In the genomic region with DNA sequence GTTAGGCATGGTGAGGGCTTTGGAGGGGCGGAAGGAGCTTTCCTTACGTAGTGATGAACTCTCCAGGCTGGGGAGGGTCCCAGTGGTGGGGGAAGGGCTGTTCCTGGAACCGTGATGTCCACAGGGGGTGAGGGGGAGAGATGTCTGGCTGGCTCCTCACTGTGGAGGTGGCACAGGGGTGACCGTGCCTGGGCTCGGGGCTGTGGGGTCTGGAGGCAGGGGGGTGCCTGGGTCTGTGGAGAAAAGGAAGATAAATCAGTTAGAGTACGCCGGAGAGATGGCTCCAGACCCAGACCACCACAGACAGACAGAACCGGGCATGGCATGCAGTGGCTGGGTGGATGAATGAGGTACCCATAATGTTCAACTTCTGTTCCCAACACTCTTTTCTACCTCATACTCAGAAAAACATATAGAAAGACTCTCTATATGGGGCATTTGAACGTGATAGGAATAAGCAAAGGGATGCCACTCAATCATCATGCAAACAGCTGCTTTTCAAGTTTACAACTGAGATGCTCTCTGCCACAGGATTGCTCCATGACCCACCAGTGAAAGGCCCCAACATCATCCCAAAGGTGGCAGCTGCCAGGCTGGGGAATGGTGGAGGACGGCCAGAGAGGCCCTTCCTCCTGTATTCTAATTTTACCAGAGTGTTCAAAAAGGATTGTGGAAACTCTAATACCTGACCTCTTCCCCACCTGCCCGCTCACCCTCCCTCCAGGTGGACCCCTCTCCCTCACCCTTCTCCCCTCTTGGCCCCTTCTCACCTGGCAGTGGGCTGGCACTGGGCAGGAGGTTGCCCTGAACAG, we compare ENCODE assay signal across 13 cellular contexts. TPM values are rescaled to one million over a fixed set of nuclear protein-coding genes. Genes with fewer than 3 reads are reported as not detected.
DNase-seq lines count a peak whose midpoint lies in the region; ATAC-seq and TF ChIP-seq lines count a peak whose summit lies in the region.
"Had no signal": no experiment of that assay in that cellular context is flagged by ENCODE, and none has a peak within 500 bp of the region (broad histone marks: within the 10 kb centered on the region; RNA-seq: fewer than 3 reads in every experiment).

No MANE protein-coding gene starts in this region.

- no peak overlapping the region for H3K27ac ChIP-seq in CD4-positive, alpha-beta T cell (ENCODE audit: low read depth, low read length)
- H3K27ac ChIP-seq: parathyroid adenoma had no signal

- peak overlapping the region; percentile 71 for H3K27ac Mint-ChIP-seq in CD4-positive, alpha-beta T cell
- H3K27ac Mint-ChIP-seq in HFFc6 (peak overlapping the region; percentile 96), nephron progenitor cell (peak overlapping the region; percentile 89)

- no peak for TF ChIP-seq CTCF in CD4-positive, alpha-beta T cell (IDR thresholded peaks at IDR 0.05)
- TF ChIP-seq CTCF in HFFc6 (IDR thresholded peaks at IDR 0.05) (no peak), nephron progenitor cell (IDR thresholded peaks at IDR 0.05) (no peak)

- H3K4me1 Mint-ChIP-seq in CD4-positive, alpha-beta T cell (ENCODE audit: low read depth): peaks cover 27% of the 10 kb centered on the region
- peaks cover 32% of the 10 kb centered on the region for H3K4me1 Mint-ChIP-seq in HFFc6 (ENCODE audit: low read depth)
- H3K4me1 Mint-ChIP-seq in nephron progenitor cell: peaks cover 45% of the 10 kb centered on the region

- ATAC-seq in CD4-positive, alpha-beta T cell (ENCODE audit: poor library complexity): no peak
- no peak for ATAC-seq in GM18868 (IDR thresholded peaks at IDR 0.05; ENCODE audit: unreplicated experiment)

- no peaks in the 10 kb centered on the region for H3K27me3 Mint-ChIP-seq in CD4-positive, alpha-beta T cell
- peaks cover 42% of the 10 kb centered on the region for H3K27me3 Mint-ChIP-seq in HFFc6 (ENCODE audit: insufficient read depth)
- peaks cover 3% of the 10 kb centered on the region for H3K27me3 Mint-ChIP-seq in nephron progenitor cell (ENCODE audit: low read depth, poor library complexity)

- POLR2A ChIA-PET in CD4-positive, alpha-beta T cell (lab: Charles Lee): interaction anchor here (0.6 to 6.7 kb wide), 11 partner anchors 12 to 472 kb away, joined by 3 to 89 read pairs (median 5); partner anchors contain the start of genes ESYT1, MYL6B, RNF41 and SMARCC2

- peak overlapping the region; percentile 20 for H3K4me3 Mint-ChIP-seq in CD4-positive, alpha-beta T cell
- H3K4me3 Mint-ChIP-seq in HFFc6 (peak overlapping the region; percentile 55), nephron progenitor cell (no peak overlapping the region)

- H3K27me3 ChIP-seq in CD4-positive, alpha-beta T cell (ENCODE audit: control insufficient read depth, insufficient read depth, low read length): no peaks in the 10 kb centered on the region

- H3K36me3 Mint-ChIP-seq in CD4-positive, alpha-beta T cell (ENCODE audit: low read depth): peaks cover 86% of the 10 kb centered on the region
- H3K36me3 Mint-ChIP-seq in HFFc6 (ENCODE audit: low read depth) (peaks cover 53% of the 10 kb centered on the region), nephron progenitor cell (ENCODE audit: low read depth) (peaks cover 72% of the 10 kb centered on the region)

- intact Hi-C loops in CD4-positive, alpha-beta T cell (cut with DNase I, micrococcal nuclease): no loop called here

- no peaks in the 10 kb centered on the region for H3K9me3 ChIP-seq in CD4-positive, alpha-beta T cell (ENCODE audit: control insufficient read depth, low read length)
- H3K9me3 ChIP-seq: thoracic aorta had no signal

- CTCF ChIA-PET in CD4-positive, alpha-beta T cell (lab: Charles Lee): interaction anchor here (0.8 to 5.3 kb wide), 3 partner anchors 12 to 38 kb away, joined by 3 to 42 read pairs (median 7); partner anchors contain the start of genes MYL6B and SMARCC2

- no peaks in the 10 kb centered on the region for H3K9me3 Mint-ChIP-seq in CD4-positive, alpha-beta T cell
- H3K9me3 Mint-ChIP-seq in HFFc6 (peaks cover 5% of the 10 kb centered on the region; the same call in 1 of the 2 replicates), nephron progenitor cell (no peaks in the 10 kb centered on the region)

- DNase-seq in CD4-positive, alpha-beta T cell: no peak
- no peak for DNase-seq in HFFc6
- peak; percentile 24 for DNase-seq in astrocyte of the hippocampus (ENCODE audit: low read depth, low spot score)
- DNase-seq in nephron progenitor cell: no peak
- DNase-seq in HUDEP-2 (lab: John Stamatoyannopoulos, UW; ENCODE audit: unreplicated experiment in 76 of 76): no peak
- no peak for DNase-seq in activated CD4-positive, CD25-positive, alpha-beta regulatory T cell (lab: John Stamatoyannopoulos, UW)
- no peak for DNase-seq in stimulated activated CD4-positive, alpha-beta T cell treated with anti-CD3 and anti-CD28 coated beads, Interleukin-15, amount 100 ng/mL, for 24 hours
- DNase-seq: cerebellar nuclear complex, foreskin melanocyte, NCI-H1694 treated with DMSO at 0.1 percent for 48 hours had no signal

RNA-seq across cellular contexts. Expression of gene MYL6, which starts 5.6 kb away (rescaled TPM):
- 100 to 1,000 TPM; 670 to 673 TPM for total RNA-seq in CD4-positive, alpha-beta T cell
- 1,000 to 10,000 TPM; 2,668 to 3,384 (median 3,141) TPM for total RNA-seq in HFFc6 (2021; fragmentation: NEBNext Ultra II Directional; extraction: Animal tissue kit (Norgen Biotek cat#: 25700))

RNA-seq across cellular contexts. Expression of gene MYL6B, which starts 11.4 kb away (rescaled TPM):
- total RNA-seq in CD4-positive, alpha-beta T cell: 1 to 10 TPM; 6.2 to 6.4 TPM
- total RNA-seq in HFFc6 (2021; fragmentation: NEBNext Ultra II Directional; extraction: Animal tissue kit (Norgen Biotek cat#: 25700)): 100 to 1,000 TPM in 5 of 6 experiments, 10 to 100 TPM in 1; 84.5 to 119 (median 108) TPM

RNA-seq across cellular contexts. Expression of gene SMARCC2, which starts 25.5 kb away (rescaled TPM):
- 100 to 1,000 TPM; 104 to 109 TPM for total RNA-seq in CD4-positive, alpha-beta T cell
- total RNA-seq in HFFc6 (2021; fragmentation: NEBNext Ultra II Directional; extraction: Animal tissue kit (Norgen Biotek cat#: 25700)): 10 to 100 TPM; 72.1 to 99.8 (median 87.1) TPM

RNA-seq across cellular contexts. Expression of gene ESYT1, which starts 35.7 kb away (rescaled TPM):
- total RNA-seq in CD4-positive, alpha-beta T cell: 10 to 100 TPM; 88.5 to 90.3 TPM
- 100 to 1,000 TPM; 136 to 174 (median 151) TPM for total RNA-seq in HFFc6 (2021; fragmentation: NEBNext Ultra II Directional; extraction: Animal tissue kit (Norgen Biotek cat#: 25700))

RNA-seq across cellular contexts. Expression of gene ZC3H10, which starts 45.7 kb away (rescaled TPM):
- total RNA-seq in CD4-positive, alpha-beta T cell: 1 to 10 TPM; 6.3 to 8.9 TPM
- 1 to 10 TPM; 3.3 to 4.7 (median 3.8) TPM for total RNA-seq in HFFc6 (2021; fragmentation: NEBNext Ultra II Directional; extraction: Animal tissue kit (Norgen Biotek cat#: 25700))

Comparison
In these comparisons a context has a peak if more than half of its experiments do, and no peak if none do; other contexts are left out.
1. RNA of gene MYL6B, which starts 11.4 kb away (total RNA-seq): 84.5 to 119 TPM in HFFc6; 6.2 to 6.4 TPM in CD4-positive, alpha-beta T cell; every median in the first group is over 10 times any median in the second.
2. Peak in every context shown above with its lines, with median percentiles within 50 percentile points of each other: H3K27ac Mint-ChIP-seq.